ENCODE assay signal across 1 cellular context in the genomic region with DNA sequence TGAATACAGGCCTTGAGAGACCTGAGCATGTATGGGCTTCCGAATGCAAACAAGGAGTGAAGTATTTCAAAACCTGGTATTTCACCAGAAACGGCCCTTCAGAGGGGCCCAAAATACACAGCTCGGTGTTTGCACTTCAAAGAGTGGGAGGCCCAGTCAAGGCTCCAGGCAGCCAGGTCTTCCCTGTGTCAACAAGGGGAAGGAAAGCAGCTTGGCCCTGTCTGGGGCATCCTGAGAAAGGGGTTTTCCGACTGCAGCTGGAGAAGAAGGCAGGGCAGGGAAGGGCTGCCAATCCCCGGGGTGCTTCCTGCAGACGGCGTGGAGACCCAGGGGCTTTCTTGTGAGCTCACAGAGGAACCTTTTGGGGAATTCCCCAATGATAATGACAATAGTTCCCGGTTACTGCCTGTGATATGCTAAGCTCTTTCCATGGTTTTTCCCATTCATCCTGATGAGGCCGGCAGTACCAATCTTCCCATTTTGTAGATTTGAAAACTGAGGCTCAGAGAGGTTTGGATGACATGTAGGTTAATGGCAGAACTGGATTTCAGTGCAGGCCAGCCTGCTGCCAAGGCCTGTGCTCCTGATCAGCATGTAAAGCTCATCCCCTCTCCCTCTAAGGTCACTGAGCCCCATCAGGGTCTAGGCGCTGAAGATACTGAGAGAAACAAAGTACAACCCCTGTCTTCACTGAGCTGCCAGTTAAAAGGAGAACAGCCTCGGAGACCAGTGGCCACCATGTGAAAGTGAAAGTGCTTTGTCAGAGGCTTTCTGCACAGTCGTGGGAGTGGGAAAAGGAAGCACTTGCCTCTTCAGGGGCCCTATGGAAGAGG.
TF ChIP-seq lines count a peak whose summit lies in the region.

No MANE protein-coding gene starts in this region.

TF ChIP-seq in HepG2, 621 proteins besides CTCF, POLR2A, EP300 and RAD21 (continued from another document and continues in another):
- TF ChIP-seq, protein P1, sequence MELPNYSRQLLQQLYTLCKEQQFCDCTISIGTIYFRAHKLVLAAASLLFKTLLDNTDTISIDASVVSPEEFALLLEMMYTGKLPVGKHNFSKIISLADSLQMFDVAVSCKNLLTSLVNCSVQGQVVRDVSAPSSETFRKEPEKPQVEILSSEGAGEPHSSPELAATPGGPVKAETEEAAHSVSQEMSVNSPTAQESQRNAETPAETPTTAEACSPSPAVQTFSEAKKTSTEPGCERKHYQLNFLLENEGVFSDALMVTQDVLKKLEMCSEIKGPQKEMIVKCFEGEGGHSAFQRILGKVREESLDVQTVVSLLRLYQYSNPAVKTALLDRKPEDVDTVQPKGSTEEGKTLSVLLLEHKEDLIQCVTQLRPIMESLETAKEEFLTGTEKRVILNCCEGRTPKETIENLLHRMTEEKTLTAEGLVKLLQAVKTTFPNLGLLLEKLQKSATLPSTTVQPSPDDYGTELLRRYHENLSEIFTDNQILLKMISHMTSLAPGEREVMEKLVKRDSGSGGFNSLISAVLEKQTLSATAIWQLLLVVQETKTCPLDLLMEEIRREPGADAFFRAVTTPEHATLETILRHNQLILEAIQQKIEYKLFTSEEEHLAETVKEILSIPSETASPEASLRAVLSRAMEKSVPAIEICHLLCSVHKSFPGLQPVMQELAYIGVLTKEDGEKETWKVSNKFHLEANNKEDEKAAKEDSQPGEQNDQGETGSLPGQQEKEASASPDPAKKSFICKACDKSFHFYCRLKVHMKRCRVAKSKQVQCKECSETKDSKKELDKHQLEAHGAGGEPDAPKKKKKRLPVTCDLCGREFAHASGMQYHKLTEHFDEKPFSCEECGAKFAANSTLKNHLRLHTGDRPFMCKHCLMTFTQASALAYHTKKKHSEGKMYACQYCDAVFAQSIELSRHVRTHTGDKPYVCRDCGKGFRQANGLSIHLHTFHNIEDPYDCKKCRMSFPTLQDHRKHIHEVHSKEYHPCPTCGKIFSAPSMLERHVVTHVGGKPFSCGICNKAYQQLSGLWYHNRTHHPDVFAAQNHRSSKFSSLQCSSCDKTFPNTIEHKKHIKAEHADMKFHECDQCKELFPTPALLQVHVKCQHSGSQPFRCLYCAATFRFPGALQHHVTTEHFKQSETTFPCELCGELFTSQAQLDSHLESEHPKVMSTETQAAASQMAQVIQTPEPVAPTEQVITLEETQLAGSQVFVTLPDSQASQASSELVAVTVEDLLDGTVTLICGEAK (IDR thresholded peaks at IDR 0.05): no peak
- TF ChIP-seq, protein P1 (CRISPR knock-in tag; IDR thresholded peaks at IDR 0.05): peak; percentile 86
- TF ChIP-seq TCF7 (IDR thresholded peaks at IDR 0.05; ENCODE audit: low read depth): peak; percentile 99
- TF ChIP-seq ZNF607 (CRISPR knock-in tag; IDR thresholded peaks at IDR 0.05; ENCODE audit: borderline replicate concordance): peak; percentile 81; the same call in 1 of the 2 replicates
- no peak for TF ChIP-seq ZNF468 (CRISPR knock-in tag; IDR thresholded peaks at IDR 0.05)
- no peak for TF ChIP-seq KMT2B (CRISPR knock-in tag; IDR thresholded peaks at IDR 0.05)
- TF ChIP-seq, protein P2, sequence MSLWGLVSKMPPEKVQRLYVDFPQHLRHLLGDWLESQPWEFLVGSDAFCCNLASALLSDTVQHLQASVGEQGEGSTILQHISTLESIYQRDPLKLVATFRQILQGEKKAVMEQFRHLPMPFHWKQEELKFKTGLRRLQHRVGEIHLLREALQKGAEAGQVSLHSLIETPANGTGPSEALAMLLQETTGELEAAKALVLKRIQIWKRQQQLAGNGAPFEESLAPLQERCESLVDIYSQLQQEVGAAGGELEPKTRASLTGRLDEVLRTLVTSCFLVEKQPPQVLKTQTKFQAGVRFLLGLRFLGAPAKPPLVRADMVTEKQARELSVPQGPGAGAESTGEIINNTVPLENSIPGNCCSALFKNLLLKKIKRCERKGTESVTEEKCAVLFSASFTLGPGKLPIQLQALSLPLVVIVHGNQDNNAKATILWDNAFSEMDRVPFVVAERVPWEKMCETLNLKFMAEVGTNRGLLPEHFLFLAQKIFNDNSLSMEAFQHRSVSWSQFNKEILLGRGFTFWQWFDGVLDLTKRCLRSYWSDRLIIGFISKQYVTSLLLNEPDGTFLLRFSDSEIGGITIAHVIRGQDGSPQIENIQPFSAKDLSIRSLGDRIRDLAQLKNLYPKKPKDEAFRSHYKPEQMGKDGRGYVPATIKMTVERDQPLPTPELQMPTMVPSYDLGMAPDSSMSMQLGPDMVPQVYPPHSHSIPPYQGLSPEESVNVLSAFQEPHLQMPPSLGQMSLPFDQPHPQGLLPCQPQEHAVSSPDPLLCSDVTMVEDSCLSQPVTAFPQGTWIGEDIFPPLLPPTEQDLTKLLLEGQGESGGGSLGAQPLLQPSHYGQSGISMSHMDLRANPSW (CRISPR knock-in tag; IDR thresholded peaks at IDR 0.05; ENCODE audit: borderline replicate concordance): no peak
- no peak for TF ChIP-seq ZNF550 (CRISPR knock-in tag; IDR thresholded peaks at IDR 0.05; ENCODE audit: borderline replicate concordance)
- no peak for TF ChIP-seq ISX (CRISPR knock-in tag; conservative IDR thresholded peaks at IDR 0.05)
- TF ChIP-seq ZNF136 (CRISPR knock-in tag; IDR thresholded peaks at IDR 0.05; ENCODE audit: low read depth): peak; percentile 84; the same call in 1 of the 2 replicates
- TF ChIP-seq, protein P3, sequence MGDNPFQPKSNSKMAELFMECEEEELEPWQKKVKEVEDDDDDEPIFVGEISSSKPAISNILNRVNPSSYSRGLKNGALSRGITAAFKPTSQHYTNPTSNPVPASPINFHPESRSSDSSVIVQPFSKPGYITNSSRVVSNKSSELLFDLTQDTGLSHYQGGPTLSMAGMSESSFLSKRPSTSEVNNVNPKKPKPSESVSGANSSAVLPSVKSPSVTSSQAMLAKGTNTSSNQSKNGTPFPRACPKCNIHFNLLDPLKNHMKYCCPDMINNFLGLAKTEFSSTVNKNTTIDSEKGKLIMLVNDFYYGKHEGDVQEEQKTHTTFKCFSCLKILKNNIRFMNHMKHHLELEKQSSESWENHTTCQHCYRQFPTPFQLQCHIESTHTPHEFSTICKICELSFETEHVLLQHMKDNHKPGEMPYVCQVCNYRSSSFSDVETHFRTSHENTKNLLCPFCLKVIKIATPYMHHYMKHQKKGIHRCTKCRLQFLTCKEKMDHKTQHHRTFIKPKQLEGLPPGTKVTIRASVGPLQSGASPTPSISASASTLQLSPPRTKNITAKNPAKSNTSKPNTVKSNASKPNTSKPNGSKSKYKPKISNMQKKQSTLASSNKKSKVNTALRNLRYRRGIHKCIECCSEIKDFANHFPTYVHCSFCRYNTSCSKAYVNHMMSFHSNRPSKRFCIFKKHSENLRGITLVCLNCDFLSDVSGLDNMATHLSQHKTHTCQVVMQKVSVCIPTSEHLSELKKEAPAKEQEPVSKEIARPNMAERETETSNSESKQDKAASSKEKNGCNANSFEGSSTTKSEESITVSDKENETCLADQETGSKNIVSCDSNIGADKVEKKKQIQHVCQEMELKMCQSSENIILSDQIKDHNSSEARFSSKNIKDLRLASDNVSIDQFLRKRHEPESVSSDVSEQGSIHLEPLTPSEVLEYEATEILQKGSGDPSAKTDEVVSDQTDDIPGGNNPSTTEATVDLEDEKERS (CRISPR knock-in tag; IDR thresholded peaks at IDR 0.05): 0 out of 2 replicates have a peak, but pooled peaks have one; percentile 45
- peak; percentile 72; the same call in 1 of the 2 replicates for TF ChIP-seq SNAI1 (CRISPR knock-in tag; IDR thresholded peaks at IDR 0.05; ENCODE audit: borderline replicate concordance)
- TF ChIP-seq KDM4B (CRISPR knock-in tag; IDR thresholded peaks at IDR 0.05): peak; percentile 84; the same call in 1 of the 2 replicates
- TF ChIP-seq NFIB (CRISPR knock-in tag; IDR thresholded peaks at IDR 0.05; ENCODE audit: borderline replicate concordance): no peak
- peak; percentile 83; the same call in 1 of the 2 replicates for TF ChIP-seq ZBTB20 (CRISPR knock-in tag; IDR thresholded peaks at IDR 0.05; ENCODE audit: borderline replicate concordance, low read depth)
- TF ChIP-seq HES4 (CRISPR knock-in tag; IDR thresholded peaks at IDR 0.05; ENCODE audit: borderline replicate concordance): no peak
- no peak for TF ChIP-seq ZIK1 (CRISPR knock-in tag; IDR thresholded peaks at IDR 0.05; ENCODE audit: borderline replicate concordance, low read depth)
- 0 out of 2 replicates have a peak, but pooled peaks have one; percentile 36 for TF ChIP-seq TOPORS (CRISPR knock-in tag; IDR thresholded peaks at IDR 0.05)
- TF ChIP-seq, protein P4, sequence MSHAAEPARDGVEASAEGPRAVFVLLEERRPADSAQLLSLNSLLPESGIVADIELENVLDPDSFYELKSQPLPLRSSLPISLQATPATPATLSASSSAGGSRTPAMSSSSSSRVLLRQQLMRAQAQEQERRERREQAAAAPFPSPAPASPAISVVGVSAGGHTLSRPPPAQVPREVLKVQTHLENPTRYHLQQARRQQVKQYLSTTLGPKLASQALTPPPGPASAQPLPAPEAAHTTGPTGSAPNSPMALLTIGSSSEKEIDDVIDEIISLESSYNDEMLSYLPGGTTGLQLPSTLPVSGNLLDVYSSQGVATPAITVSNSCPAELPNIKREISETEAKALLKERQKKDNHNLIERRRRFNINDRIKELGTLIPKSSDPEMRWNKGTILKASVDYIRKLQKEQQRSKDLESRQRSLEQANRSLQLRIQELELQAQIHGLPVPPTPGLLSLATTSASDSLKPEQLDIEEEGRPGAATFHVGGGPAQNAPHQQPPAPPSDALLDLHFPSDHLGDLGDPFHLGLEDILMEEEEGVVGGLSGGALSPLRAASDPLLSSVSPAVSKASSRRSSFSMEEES (CRISPR knock-in tag; IDR thresholded peaks at IDR 0.05): peak; percentile 64
- TF ChIP-seq PHF20 (CRISPR knock-in tag; IDR thresholded peaks at IDR 0.05): no peak
- TF ChIP-seq, protein P5, sequence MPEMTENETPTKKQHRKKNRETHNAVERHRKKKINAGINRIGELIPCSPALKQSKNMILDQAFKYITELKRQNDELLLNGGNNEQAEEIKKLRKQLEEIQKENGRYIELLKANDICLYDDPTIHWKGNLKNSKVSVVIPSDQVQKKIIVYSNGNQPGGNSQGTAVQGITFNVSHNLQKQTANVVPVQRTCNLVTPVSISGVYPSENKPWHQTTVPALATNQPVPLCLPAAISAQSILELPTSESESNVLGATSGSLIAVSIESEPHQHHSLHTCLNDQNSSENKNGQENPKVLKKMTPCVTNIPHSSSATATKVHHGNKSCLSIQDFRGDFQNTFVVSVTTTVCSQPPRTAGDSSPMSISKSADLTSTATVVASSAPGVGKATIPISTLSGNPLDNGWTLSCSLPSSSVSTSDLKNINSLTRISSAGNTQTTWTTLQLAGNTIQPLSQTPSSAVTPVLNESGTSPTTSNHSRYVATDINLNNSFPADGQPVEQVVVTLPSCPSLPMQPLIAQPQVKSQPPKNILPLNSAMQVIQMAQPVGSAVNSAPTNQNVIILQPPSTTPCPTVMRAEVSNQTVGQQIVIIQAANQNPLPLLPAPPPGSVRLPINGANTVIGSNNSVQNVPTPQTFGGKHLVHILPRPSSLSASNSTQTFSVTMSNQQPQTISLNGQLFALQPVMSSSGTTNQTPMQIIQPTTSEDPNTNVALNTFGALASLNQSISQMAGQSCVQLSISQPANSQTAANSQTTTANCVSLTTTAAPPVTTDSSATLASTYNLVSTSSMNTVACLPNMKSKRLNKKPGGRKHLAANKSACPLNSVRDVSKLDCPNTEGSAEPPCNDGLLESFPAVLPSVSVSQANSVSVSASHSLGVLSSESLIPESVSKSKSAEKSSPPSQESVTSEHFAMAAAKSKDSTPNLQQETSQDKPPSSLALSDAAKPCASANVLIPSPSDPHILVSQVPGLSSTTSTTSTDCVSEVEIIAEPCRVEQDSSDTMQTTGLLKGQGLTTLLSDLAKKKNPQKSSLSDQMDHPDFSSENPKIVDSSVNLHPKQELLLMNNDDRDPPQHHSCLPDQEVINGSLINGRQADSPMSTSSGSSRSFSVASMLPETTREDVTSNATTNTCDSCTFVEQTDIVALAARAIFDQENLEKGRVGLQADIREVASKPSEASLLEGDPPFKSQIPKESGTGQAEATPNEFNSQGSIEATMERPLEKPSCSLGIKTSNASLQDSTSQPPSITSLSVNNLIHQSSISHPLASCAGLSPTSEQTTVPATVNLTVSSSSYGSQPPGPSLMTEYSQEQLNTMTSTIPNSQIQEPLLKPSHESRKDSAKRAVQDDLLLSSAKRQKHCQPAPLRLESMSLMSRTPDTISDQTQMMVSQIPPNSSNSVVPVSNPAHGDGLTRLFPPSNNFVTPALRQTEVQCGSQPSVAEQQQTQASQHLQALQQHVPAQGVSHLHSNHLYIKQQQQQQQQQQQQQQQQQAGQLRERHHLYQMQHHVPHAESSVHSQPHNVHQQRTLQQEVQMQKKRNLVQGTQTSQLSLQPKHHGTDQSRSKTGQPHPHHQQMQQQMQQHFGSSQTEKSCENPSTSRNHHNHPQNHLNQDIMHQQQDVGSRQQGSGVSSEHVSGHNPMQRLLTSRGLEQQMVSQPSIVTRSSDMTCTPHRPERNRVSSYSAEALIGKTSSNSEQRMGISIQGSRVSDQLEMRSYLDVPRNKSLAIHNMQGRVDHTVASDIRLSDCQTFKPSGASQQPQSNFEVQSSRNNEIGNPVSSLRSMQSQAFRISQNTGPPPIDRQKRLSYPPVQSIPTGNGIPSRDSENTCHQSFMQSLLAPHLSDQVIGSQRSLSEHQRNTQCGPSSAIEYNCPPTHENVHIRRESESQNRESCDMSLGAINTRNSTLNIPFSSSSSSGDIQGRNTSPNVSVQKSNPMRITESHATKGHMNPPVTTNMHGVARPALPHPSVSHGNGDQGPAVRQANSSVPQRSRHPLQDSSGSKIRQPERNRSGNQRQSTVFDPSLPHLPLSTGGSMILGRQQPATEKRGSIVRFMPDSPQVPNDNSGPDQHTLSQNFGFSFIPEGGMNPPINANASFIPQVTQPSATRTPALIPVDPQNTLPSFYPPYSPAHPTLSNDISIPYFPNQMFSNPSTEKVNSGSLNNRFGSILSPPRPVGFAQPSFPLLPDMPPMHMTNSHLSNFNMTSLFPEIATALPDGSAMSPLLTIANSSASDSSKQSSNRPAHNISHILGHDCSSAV (CRISPR knock-in tag; IDR thresholded peaks at IDR 0.05; ENCODE audit: borderline replicate concordance): no peak
- TF ChIP-seq HDAC2 (CRISPR knock-in tag; IDR thresholded peaks at IDR 0.05): peak; percentile 100
- TF ChIP-seq ZNF441 (CRISPR knock-in tag; IDR thresholded peaks at IDR 0.05; ENCODE audit: borderline replicate concordance): 0 out of 2 replicates have a peak, but pooled peaks have one; percentile 32
